ENCODE assay signal across 8 cellular contexts in genomic region chr12:85036241-85036707, GRCh38. TPM values are rescaled to one million over a fixed set of nuclear protein-coding genes. Genes with fewer than 3 reads are reported as not detected.
DNase-seq lines count a peak whose midpoint lies in the region; ATAC-seq and TF ChIP-seq lines count a peak whose summit lies in the region.

Gene LRRIQ1 (plus strand): TSS chr12:85036351. CDS start chr12:85038177, 1,826 bp downstream.
Gene TSPAN19 (minus strand): TSS chr12:85036277. CDS start chr12:85029946, 6,331 bp downstream.

- no peaks in the 10 kb centered on the region for H4K20me1 ChIP-seq in neural progenitor cell (ENCODE audit: low read depth)

- H3K36me3 ChIP-seq in CD8-positive, alpha-beta T cell (ENCODE audit: insufficient read depth, low read length) = no peaks in the 10 kb centered on the region
- no peaks in the 10 kb centered on the region for H3K36me3 ChIP-seq in neural progenitor cell

- peaks cover 10% of the 10 kb centered on the region for H3K27me3 Mint-ChIP-seq in CD8-positive, alpha-beta T cell (ENCODE audit: low read depth)
- H3K27me3 Mint-ChIP-seq in activated T-helper 17 cell treated with anti-CD3 and anti-CD28 coated beads, Interleukin-2, amount 50 U/mL, for 72 hours = peaks cover 14% of the 10 kb centered on the region
- H3K27me3 Mint-ChIP-seq in neural progenitor cell (ENCODE audit: insufficient read depth, low read depth) = no peaks in the 10 kb centered on the region

- H3K27ac ChIP-seq in CD8-positive, alpha-beta T cell (ENCODE audit: low read depth, low read length) = no peak within 1 kb of the TSS
- peak within 1 kb of the TSS; percentile 59 for H3K27ac ChIP-seq in neural progenitor cell

- POLR2A ChIA-PET in CD8-positive, alpha-beta T cell (lab: Charles Lee) = interaction anchor here (0.6 kb wide), 1 partner anchor 19 kb away, joined by 3 read pairs; no protein-coding TSS in a partner anchor

- H3K4me3 Mint-ChIP-seq in CD8-positive, alpha-beta T cell = peak within 1 kb of the TSS; percentile 68
- H3K4me3 Mint-ChIP-seq in activated T-helper 17 cell treated with anti-CD3 and anti-CD28 coated beads, Interleukin-2, amount 50 U/mL, for 72 hours = peak within 1 kb of the TSS; percentile 67
- H3K4me3 Mint-ChIP-seq in neural progenitor cell = peak within 1 kb of the TSS; percentile 94

- no peaks in the 10 kb centered on the region for H3K27me3 ChIP-seq in CD8-positive, alpha-beta T cell (ENCODE audit: insufficient read depth, low read length)
- H3K27me3 ChIP-seq in neural progenitor cell = peaks cover 29% of the 10 kb centered on the region

- H3K4me1 ChIP-seq in CD8-positive, alpha-beta T cell (ENCODE audit: insufficient read depth, low read length) = no peaks in the 10 kb centered on the region
- H3K4me1 ChIP-seq in neural progenitor cell = peaks cover 14% of the 10 kb centered on the region

- H2AFZ ChIP-seq in neural progenitor cell (replicated peaks) = peak within 1 kb of the TSS; percentile 91

- CTCF ChIA-PET in CD8-positive, alpha-beta T cell (lab: Charles Lee) = no interaction called here

- H3K9me3 ChIP-seq in CD8-positive, alpha-beta T cell (ENCODE audit: low read length) = no peaks in the 10 kb centered on the region
- H3K9me3 ChIP-seq in neural progenitor cell (ENCODE audit: low read depth) = no peaks in the 10 kb centered on the region

- H3K4me1 Mint-ChIP-seq in CD8-positive, alpha-beta T cell (ENCODE audit: low read depth) = peaks cover 6% of the 10 kb centered on the region
- no peaks in the 10 kb centered on the region for H3K4me1 Mint-ChIP-seq in activated T-helper 17 cell treated with anti-CD3 and anti-CD28 coated beads, Interleukin-2, amount 50 U/mL, for 72 hours
- H3K4me1 Mint-ChIP-seq in neural progenitor cell = peaks cover 7% of the 10 kb centered on the region

- peak within 1 kb of the TSS; percentile 30 for H3K4me3 ChIP-seq in CD8-positive, alpha-beta T cell (ENCODE audit: low read depth, low read length)
- H3K4me3 ChIP-seq in neural progenitor cell = peak within 1 kb of the TSS; percentile 66

- H3K4me2 ChIP-seq in neural progenitor cell = peak within 1 kb of the TSS; percentile 86

- H3K27ac Mint-ChIP-seq in CD8-positive, alpha-beta T cell = no peak within 1 kb of the TSS
- H3K27ac Mint-ChIP-seq in activated T-helper 17 cell treated with anti-CD3 and anti-CD28 coated beads, Interleukin-2, amount 50 U/mL, for 72 hours = no peak within 1 kb of the TSS
- H3K27ac Mint-ChIP-seq in neural progenitor cell = peak within 1 kb of the TSS; percentile 97

- intact Hi-C loops in CD8-positive, alpha-beta T cell (cut with DNase I, micrococcal nuclease) = no loop called here

- TF ChIP-seq CTCF in CD8-positive, alpha-beta T cell (IDR thresholded peaks at IDR 0.05) = no peak
- TF ChIP-seq CTCF in neural progenitor cell (IDR thresholded peaks at IDR 0.05) = no peak

- no peaks in the 10 kb centered on the region for H3K36me3 Mint-ChIP-seq in CD8-positive, alpha-beta T cell
- no peaks in the 10 kb centered on the region for H3K36me3 Mint-ChIP-seq in activated T-helper 17 cell treated with anti-CD3 and anti-CD28 coated beads, Interleukin-2, amount 50 U/mL, for 72 hours (ENCODE audit: low read depth)
- no peaks in the 10 kb centered on the region for H3K36me3 Mint-ChIP-seq in neural progenitor cell

- ATAC-seq in CD8-positive, alpha-beta T cell = no peak
- ATAC-seq in GM19372 (IDR thresholded peaks at IDR 0.05; ENCODE audit: low read depth, unreplicated experiment) (peak; percentile 98), HG03432 (IDR thresholded peaks at IDR 0.05; ENCODE audit: unreplicated experiment) (peak; percentile 100)
- ATAC-seq in activated T-helper 17 cell treated with anti-CD3 and anti-CD28 coated beads, Interleukin-2, amount 50 U/mL, for 72 hours (replicated peaks) = peak; percentile 47

- H3K9ac ChIP-seq in neural progenitor cell = peak within 1 kb of the TSS; percentile 40

- H3F3A ChIP-seq in neural progenitor cell (ENCODE audit: low read depth) = peaks cover 9% of the 10 kb centered on the region

- H3K9me3 Mint-ChIP-seq in CD8-positive, alpha-beta T cell = no peaks in the 10 kb centered on the region
- no peaks in the 10 kb centered on the region for H3K9me3 Mint-ChIP-seq in activated T-helper 17 cell treated with anti-CD3 and anti-CD28 coated beads, Interleukin-2, amount 50 U/mL, for 72 hours
- H3K9me3 Mint-ChIP-seq in neural progenitor cell = no peaks in the 10 kb centered on the region

- no peaks in the 10 kb centered on the region for H3K79me2 ChIP-seq in neural progenitor cell (ENCODE audit: low read depth)

- DNase-seq in CD8-positive, alpha-beta T cell = peak in 2 of 7 experiments; percentile 0 to 4
- DNase-seq in NCI-H524 treated with DMSO at 0.1 percent for 48 hours (lab: John Stamatoyannopoulos, UW) (peak; percentile 84), globus pallidus (ENCODE audit: low spot score) (peak; percentile 80), neural progenitor cell (ENCODE audit: low spot score) (peak; percentile 99), KG1 (lab: John Stamatoyannopoulos, UW) (no peak)

RNA-seq across cellular contexts. Expression of gene LRRIQ1, which starts in this region (rescaled TPM):
- not detected for total RNA-seq in CD8-positive, alpha-beta T cell
- not detected for total RNA-seq in activated T-helper 17 cell treated with anti-CD3 and anti-CD28 coated beads, Interleukin-2, amount 50 U/mL, for 72 hours
- total RNA-seq in neural progenitor cell (ENCODE audit: low replicate concordance) = 4.7 and 25.5 TPM in 2 replicates

RNA-seq across cellular contexts. Expression of gene TSPAN19, which starts in this region (rescaled TPM):
- not detected for total RNA-seq in CD8-positive, alpha-beta T cell
- not detected for total RNA-seq in activated T-helper 17 cell treated with anti-CD3 and anti-CD28 coated beads, Interleukin-2, amount 50 U/mL, for 72 hours
- 4.3 and 5.0 TPM in 2 replicates for total RNA-seq in neural progenitor cell (ENCODE audit: low replicate concordance)

Comparison
In these comparisons a context has a peak if more than half of its experiments do, and no peak if none do; other contexts are left out.
1. Peak in ATAC-seq in activated T-helper 17 cell treated with anti-CD3 and anti-CD28 coated beads, Interleukin-2, amount 50 U/mL, for 72 hours; RNA of the genes that start here not detected or under 1 TPM.